In genomic region chr16:27199235-27199586, GRCh38 we compare ENCODE assay signal across 1 cellular context.
TF ChIP-seq lines count a peak whose summit lies in the region.

No MANE protein-coding gene starts in this region.

TF ChIP-seq in HepG2, 621 proteins besides CTCF, POLR2A, EP300 and RAD21 (continued from another document):
- no peak for TF ChIP-seq DDIT3 (CRISPR knock-in tag; IDR thresholded peaks at IDR 0.05)
